In genomic region chr1:110034451-110035235, GRCh38 we compare ENCODE assay signal across 1 cellular context.
A peak's percentile ranks its signal among the peaks of the same experiment; 100 is the strongest.
TF ChIP-seq lines count a peak whose summit lies in the region.

STRIP1 (plus strand) TSS chr1:110034624; CDS start chr1:110034638, 14 bp downstream.

TF ChIP-seq in HEK293, 187 proteins besides CTCF, POLR2A, EP300 and RAD21 (continued from another document and continues in another):
- TF ChIP-seq, protein P1, sequence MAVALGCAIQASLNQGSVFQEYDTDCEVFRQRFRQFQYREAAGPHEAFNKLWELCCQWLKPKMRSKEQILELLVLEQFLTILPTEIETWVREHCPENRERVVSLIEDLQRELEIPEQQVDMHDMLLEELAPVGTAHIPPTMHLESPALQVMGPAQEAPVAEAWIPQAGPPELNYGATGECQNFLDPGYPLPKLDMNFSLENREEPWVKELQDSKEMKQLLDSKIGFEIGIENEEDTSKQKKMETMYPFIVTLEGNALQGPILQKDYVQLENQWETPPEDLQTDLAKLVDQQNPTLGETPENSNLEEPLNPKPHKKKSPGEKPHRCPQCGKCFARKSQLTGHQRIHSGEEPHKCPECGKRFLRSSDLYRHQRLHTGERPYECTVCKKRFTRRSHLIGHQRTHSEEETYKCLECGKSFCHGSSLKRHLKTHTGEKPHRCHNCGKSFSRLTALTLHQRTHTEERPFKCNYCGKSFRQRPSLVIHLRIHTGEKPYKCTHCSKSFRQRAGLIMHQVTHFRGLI (tag by site-specific recombination; IDR thresholded peaks at IDR 0.05), result 0 out of 2 replicates have a peak, but pooled peaks have one; percentile 61
- no peak for TF ChIP-seq ZBTB7A (tag by site-specific recombination; IDR thresholded peaks at IDR 0.05; ENCODE audit: low read depth)
- no peak for TF ChIP-seq ZBTB49 (tag by site-specific recombination; IDR thresholded peaks at IDR 0.05; ENCODE audit: low read depth)
- TF ChIP-seq ZNF274 (IDR thresholded peaks at IDR 0.05; ENCODE audit: low read length), result no peak
- no peak for TF ChIP-seq ZNF274 (tag by site-specific recombination; IDR thresholded peaks at IDR 0.05; ENCODE audit: borderline replicate concordance)
- TF ChIP-seq KLF9 (tag by site-specific recombination; IDR thresholded peaks at IDR 0.05; ENCODE audit: low read depth), result peak; percentile 95
- TF ChIP-seq HOXC10 (CRISPR knock-in tag; IDR thresholded peaks at IDR 0.05), result no peak
- no peak for TF ChIP-seq HOXA7 (CRISPR knock-in tag; IDR thresholded peaks at IDR 0.05; ENCODE audit: borderline replicate concordance)
- peak; percentile 74 for TF ChIP-seq KLF8 (tag by site-specific recombination; IDR thresholded peaks at IDR 0.05)
- TF ChIP-seq ZNF585B (tag by site-specific recombination; IDR thresholded peaks at IDR 0.05), result no peak
- no peak for TF ChIP-seq ZNF132 (tag by site-specific recombination; IDR thresholded peaks at IDR 0.05; ENCODE audit: borderline replicate concordance)
- TF ChIP-seq SALL2 (tag by site-specific recombination; IDR thresholded peaks at IDR 0.05; ENCODE audit: borderline replicate concordance), result no peak
- TF ChIP-seq, protein P2, sequence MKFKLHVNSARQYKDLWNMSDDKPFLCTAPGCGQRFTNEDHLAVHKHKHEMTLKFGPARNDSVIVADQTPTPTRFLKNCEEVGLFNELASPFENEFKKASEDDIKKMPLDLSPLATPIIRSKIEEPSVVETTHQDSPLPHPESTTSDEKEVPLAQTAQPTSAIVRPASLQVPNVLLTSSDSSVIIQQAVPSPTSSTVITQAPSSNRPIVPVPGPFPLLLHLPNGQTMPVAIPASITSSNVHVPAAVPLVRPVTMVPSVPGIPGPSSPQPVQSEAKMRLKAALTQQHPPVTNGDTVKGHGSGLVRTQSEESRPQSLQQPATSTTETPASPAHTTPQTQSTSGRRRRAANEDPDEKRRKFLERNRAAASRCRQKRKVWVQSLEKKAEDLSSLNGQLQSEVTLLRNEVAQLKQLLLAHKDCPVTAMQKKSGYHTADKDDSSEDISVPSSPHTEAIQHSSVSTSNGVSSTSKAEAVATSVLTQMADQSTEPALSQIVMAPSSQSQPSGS (tag by site-specific recombination; IDR thresholded peaks at IDR 0.05; ENCODE audit: low read depth), result no peak
- peak; percentile 90 for TF ChIP-seq ZBTB17 (tag by site-specific recombination; IDR thresholded peaks at IDR 0.05)
- no peak for TF ChIP-seq BCL11B (tag by site-specific recombination; IDR thresholded peaks at IDR 0.05; ENCODE audit: low read depth)
- peak; percentile 77 for TF ChIP-seq ZNF341 (tag by site-specific recombination; IDR thresholded peaks at IDR 0.05; ENCODE audit: low read depth)
- TF ChIP-seq ZNF777 (tag by site-specific recombination; IDR thresholded peaks at IDR 0.05; ENCODE audit: borderline replicate concordance), result no peak
- 0 out of 2 replicates have a peak, but pooled peaks have one; percentile 14 for TF ChIP-seq REST (tag by site-specific recombination; IDR thresholded peaks at IDR 0.05)
- no peak for TF ChIP-seq ZNF26 (tag by site-specific recombination; IDR thresholded peaks at IDR 0.05)
- no peak for TF ChIP-seq ZNF146 (tag by site-specific recombination; IDR thresholded peaks at IDR 0.05)
- no peak for TF ChIP-seq ZBTB6 (tag by site-specific recombination; IDR thresholded peaks at IDR 0.05)
- TF ChIP-seq ZNF394 (tag by site-specific recombination; IDR thresholded peaks at IDR 0.05; ENCODE audit: borderline replicate concordance), result no peak
- no peak for TF ChIP-seq ZNF776 (tag by site-specific recombination; IDR thresholded peaks at IDR 0.05; ENCODE audit: borderline replicate concordance)
- no peak for TF ChIP-seq ZSCAN5A (tag by site-specific recombination; IDR thresholded peaks at IDR 0.05)
- no peak for TF ChIP-seq ZNF157 (tag by site-specific recombination; IDR thresholded peaks at IDR 0.05)
- TF ChIP-seq GLI4 (tag by site-specific recombination; IDR thresholded peaks at IDR 0.05), result no peak
- no peak for TF ChIP-seq ZNF174 (tag by site-specific recombination; IDR thresholded peaks at IDR 0.05)
- no peak for TF ChIP-seq ZNF624 (tag by site-specific recombination; IDR thresholded peaks at IDR 0.05)
- TF ChIP-seq ZNF561 (tag by site-specific recombination; IDR thresholded peaks at IDR 0.05; ENCODE audit: borderline replicate concordance), result no peak; the same call in 1 of the 2 replicates
- TF ChIP-seq, protein P3, sequence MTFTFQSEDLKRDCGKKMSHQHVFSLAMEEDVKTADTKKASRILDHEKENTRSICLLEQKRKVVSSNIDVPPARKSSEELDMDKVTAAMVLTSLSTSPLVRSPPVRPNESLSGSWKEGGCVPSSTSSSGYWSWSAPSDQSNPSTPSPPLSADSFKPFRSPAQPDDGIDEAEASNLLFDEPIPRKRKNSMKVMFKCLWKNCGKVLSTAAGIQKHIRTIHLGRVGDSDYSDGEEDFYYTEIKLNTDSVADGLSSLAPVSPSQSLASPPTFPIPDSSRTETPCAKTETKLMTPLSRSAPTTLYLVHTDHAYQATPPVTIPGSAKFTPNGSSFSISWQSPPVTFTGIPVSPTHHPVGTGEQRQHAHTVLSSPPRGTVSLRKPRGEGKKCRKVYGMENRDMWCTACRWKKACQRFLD (tag by site-specific recombination; IDR thresholded peaks at IDR 0.05), result no peak
- TF ChIP-seq PRDM10 (tag by site-specific recombination; IDR thresholded peaks at IDR 0.05), result no peak
- TF ChIP-seq, protein P4, sequence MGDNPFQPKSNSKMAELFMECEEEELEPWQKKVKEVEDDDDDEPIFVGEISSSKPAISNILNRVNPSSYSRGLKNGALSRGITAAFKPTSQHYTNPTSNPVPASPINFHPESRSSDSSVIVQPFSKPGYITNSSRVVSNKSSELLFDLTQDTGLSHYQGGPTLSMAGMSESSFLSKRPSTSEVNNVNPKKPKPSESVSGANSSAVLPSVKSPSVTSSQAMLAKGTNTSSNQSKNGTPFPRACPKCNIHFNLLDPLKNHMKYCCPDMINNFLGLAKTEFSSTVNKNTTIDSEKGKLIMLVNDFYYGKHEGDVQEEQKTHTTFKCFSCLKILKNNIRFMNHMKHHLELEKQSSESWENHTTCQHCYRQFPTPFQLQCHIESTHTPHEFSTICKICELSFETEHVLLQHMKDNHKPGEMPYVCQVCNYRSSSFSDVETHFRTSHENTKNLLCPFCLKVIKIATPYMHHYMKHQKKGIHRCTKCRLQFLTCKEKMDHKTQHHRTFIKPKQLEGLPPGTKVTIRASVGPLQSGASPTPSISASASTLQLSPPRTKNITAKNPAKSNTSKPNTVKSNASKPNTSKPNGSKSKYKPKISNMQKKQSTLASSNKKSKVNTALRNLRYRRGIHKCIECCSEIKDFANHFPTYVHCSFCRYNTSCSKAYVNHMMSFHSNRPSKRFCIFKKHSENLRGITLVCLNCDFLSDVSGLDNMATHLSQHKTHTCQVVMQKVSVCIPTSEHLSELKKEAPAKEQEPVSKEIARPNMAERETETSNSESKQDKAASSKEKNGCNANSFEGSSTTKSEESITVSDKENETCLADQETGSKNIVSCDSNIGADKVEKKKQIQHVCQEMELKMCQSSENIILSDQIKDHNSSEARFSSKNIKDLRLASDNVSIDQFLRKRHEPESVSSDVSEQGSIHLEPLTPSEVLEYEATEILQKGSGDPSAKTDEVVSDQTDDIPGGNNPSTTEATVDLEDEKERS (tag by site-specific recombination; IDR thresholded peaks at IDR 0.05), result no peak
- TF ChIP-seq ZNF37A (tag by site-specific recombination; IDR thresholded peaks at IDR 0.05), result no peak
